1 cellular context compared by ENCODE assay signal in genomic region chr7:27172823-27173411, GRCh38.
A peak's percentile ranks its signal among the peaks of the same experiment; 100 is the strongest.
TF ChIP-seq lines count a peak whose summit lies in the region.

No MANE protein-coding gene starts in this region.

TF ChIP-seq in HEK293, 187 proteins besides CTCF, POLR2A, EP300 and RAD21 (continued from another document and continues in another):
- TF ChIP-seq, protein P1, sequence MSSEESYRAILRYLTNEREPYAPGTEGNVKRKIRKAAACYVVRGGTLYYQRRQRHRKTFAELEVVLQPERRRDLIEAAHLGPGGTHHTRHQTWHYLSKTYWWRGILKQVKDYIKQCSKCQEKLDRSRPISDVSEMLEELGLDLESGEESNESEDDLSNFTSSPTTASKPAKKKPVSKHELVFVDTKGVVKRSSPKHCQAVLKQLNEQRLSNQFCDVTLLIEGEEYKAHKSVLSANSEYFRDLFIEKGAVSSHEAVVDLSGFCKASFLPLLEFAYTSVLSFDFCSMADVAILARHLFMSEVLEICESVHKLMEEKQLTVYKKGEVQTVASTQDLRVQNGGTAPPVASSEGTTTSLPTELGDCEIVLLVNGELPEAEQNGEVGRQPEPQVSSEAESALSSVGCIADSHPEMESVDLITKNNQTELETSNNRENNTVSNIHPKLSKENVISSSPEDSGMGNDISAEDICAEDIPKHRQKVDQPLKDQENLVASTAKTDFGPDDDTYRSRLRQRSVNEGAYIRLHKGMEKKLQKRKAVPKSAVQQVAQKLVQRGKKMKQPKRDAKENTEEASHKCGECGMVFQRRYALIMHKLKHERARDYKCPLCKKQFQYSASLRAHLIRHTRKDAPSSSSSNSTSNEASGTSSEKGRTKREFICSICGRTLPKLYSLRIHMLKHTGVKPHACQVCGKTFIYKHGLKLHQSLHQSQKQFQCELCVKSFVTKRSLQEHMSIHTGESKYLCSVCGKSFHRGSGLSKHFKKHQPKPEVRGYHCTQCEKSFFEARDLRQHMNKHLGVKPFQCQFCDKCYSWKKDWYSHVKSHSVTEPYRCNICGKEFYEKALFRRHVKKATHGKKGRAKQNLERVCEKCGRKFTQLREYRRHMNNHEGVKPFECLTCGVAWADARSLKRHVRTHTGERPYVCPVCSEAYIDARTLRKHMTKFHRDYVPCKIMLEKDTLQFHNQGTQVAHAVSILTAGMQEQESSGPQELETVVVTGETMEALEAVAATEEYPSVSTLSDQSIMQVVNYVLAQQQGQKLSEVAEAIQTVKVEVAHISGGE (tag by site-specific recombination; conservative IDR thresholded peaks at IDR 0.05; ENCODE audit: low read depth): peak; percentile 30; the same call in 1 of the 2 replicates
- TF ChIP-seq ZNF433 (tag by site-specific recombination; IDR thresholded peaks at IDR 0.05; ENCODE audit: low read depth): no peak
- no peak for TF ChIP-seq ZNF510 (tag by site-specific recombination; IDR thresholded peaks at IDR 0.05; ENCODE audit: insufficient replicate concordance)
- peak; percentile 78; the same call in 1 of the 2 replicates for TF ChIP-seq BCL11A (tag by site-specific recombination; IDR thresholded peaks at IDR 0.05; ENCODE audit: low read depth)
- TF ChIP-seq ZNF16 (tag by site-specific recombination; IDR thresholded peaks at IDR 0.05; ENCODE audit: low read depth): no peak
- TF ChIP-seq RBAK (tag by site-specific recombination; IDR thresholded peaks at IDR 0.05): no peak
- no peak for TF ChIP-seq ZNF214 (tag by site-specific recombination; IDR thresholded peaks at IDR 0.05; ENCODE audit: borderline replicate concordance)
- peak; percentile 78; the same call in 1 of the 2 replicates for TF ChIP-seq GLIS2 (tag by site-specific recombination; IDR thresholded peaks at IDR 0.05)
- peak; percentile 86; the same call in 1 of the 2 replicates for TF ChIP-seq HOXD13 (CRISPR knock-in tag; IDR thresholded peaks at IDR 0.05; ENCODE audit: borderline replicate concordance)
- peak; percentile 50 for TF ChIP-seq ZNF366 (tag by site-specific recombination; conservative IDR thresholded peaks at IDR 0.05)
- 0 out of 2 replicates have a peak, but pooled peaks have one; percentile 40 for TF ChIP-seq KLF8 (tag by site-specific recombination; IDR thresholded peaks at IDR 0.05)
- TF ChIP-seq, protein P2, sequence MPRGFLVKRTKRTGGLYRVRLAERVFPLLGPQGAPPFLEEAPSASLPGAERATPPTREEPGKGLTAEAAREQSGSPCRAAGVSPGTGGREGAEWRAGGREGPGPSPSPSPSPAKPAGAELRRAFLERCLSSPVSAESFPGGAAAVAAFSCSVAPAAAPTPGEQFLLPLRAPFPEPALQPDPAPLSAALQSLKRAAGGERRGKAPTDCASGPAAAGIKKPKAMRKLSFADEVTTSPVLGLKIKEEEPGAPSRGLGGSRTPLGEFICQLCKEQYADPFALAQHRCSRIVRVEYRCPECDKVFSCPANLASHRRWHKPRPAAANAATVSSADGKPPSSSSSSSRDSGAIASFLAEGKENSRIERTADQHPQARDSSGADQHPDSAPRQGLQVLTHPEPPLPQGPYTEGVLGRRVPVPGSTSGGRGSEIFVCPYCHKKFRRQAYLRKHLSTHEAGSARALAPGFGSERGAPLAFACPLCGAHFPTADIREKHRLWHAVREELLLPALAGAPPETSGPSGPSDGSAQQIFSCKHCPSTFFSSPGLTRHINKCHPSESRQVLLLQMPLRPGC (tag by site-specific recombination; IDR thresholded peaks at IDR 0.05): no peak
- TF ChIP-seq MEIS1 (CRISPR knock-in tag; IDR thresholded peaks at IDR 0.05; ENCODE audit: borderline replicate concordance): no peak
- peak; percentile 86; the same call in 1 of the 2 replicates for TF ChIP-seq BCL11B (tag by site-specific recombination; IDR thresholded peaks at IDR 0.05; ENCODE audit: low read depth)
- no peak for TF ChIP-seq ZSCAN16 (tag by site-specific recombination; IDR thresholded peaks at IDR 0.05)
- no peak for TF ChIP-seq ZNF768 (tag by site-specific recombination; IDR thresholded peaks at IDR 0.05)
- TF ChIP-seq ZFP3 (tag by site-specific recombination; IDR thresholded peaks at IDR 0.05; ENCODE audit: low read depth): no peak
- TF ChIP-seq ZNF184 (tag by site-specific recombination; IDR thresholded peaks at IDR 0.05): no peak
- TF ChIP-seq SCRT2 (tag by site-specific recombination; IDR thresholded peaks at IDR 0.05): no peak
- no peak for TF ChIP-seq ZNF776 (tag by site-specific recombination; IDR thresholded peaks at IDR 0.05; ENCODE audit: borderline replicate concordance)
- peak; percentile 67 for TF ChIP-seq SP7 (tag by site-specific recombination; IDR thresholded peaks at IDR 0.05)
- peak; percentile 47; the same call in 1 of the 2 replicates for TF ChIP-seq ZNF362 (tag by site-specific recombination; IDR thresholded peaks at IDR 0.05)
- peak; percentile 53; the same call in 1 of the 2 replicates for TF ChIP-seq KLF10 (tag by site-specific recombination; IDR thresholded peaks at IDR 0.05)
- TF ChIP-seq ZNF2 (tag by site-specific recombination; IDR thresholded peaks at IDR 0.05): no peak
- TF ChIP-seq ZNF660 (tag by site-specific recombination; IDR thresholded peaks at IDR 0.05): no peak
- no peak for TF ChIP-seq ZNF114 (tag by site-specific recombination; IDR thresholded peaks at IDR 0.05)
- TF ChIP-seq, protein P3, sequence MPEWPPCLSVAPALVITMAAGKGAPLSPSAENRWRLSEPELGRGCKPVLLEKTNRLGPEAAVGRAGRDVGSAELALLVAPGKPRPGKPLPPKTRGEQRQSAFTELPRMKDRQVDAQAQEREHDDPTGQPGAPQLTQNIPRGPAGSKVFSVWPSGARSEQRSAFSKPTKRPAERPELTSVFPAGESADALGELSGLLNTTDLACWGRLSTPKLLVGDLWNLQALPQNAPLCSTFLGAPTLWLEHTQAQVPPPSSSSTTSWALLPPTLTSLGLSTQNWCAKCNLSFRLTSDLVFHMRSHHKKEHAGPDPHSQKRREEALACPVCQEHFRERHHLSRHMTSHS (tag by site-specific recombination; IDR thresholded peaks at IDR 0.05): no peak
- no peak for TF ChIP-seq ZNF24 (tag by site-specific recombination; IDR thresholded peaks at IDR 0.05)
- TF ChIP-seq YY1 (tag by site-specific recombination; IDR thresholded peaks at IDR 0.05): no peak; the same call in 1 of the 2 replicates
- TF ChIP-seq ZNF48 (tag by site-specific recombination; IDR thresholded peaks at IDR 0.05): no peak
- TF ChIP-seq BCL6B (tag by site-specific recombination; IDR thresholded peaks at IDR 0.05): no peak
- peak; percentile 54 for TF ChIP-seq OSR2 (tag by site-specific recombination; IDR thresholded peaks at IDR 0.05)
- peak; percentile 9; the same call in 1 of the 2 replicates for TF ChIP-seq ZNF121 (tag by site-specific recombination; IDR thresholded peaks at IDR 0.05)
- no peak for TF ChIP-seq HOXA7 (CRISPR knock-in tag; IDR thresholded peaks at IDR 0.05; ENCODE audit: borderline replicate concordance)
- no peak for TF ChIP-seq ZNF350 (tag by site-specific recombination; IDR thresholded peaks at IDR 0.05)
- TF ChIP-seq ZNF501 (tag by site-specific recombination; IDR thresholded peaks at IDR 0.05): peak; percentile 50; the same call in 1 of the 2 replicates
- TF ChIP-seq ZNF529 (tag by site-specific recombination; IDR thresholded peaks at IDR 0.05; ENCODE audit: insufficient replicate concordance): no peak
- TF ChIP-seq ZNF624 (tag by site-specific recombination; IDR thresholded peaks at IDR 0.05): no peak
- TF ChIP-seq ZNF530 (tag by site-specific recombination; IDR thresholded peaks at IDR 0.05; ENCODE audit: low read depth): no peak
- no peak for TF ChIP-seq ZNF707 (tag by site-specific recombination; IDR thresholded peaks at IDR 0.05)
- peak; percentile 72 for TF ChIP-seq ZBTB8A (tag by site-specific recombination; IDR thresholded peaks at IDR 0.05)
- TF ChIP-seq ELK4 (IDR thresholded peaks at IDR 0.05; ENCODE audit: borderline replicate concordance, low read depth, low read length): no peak
- peak; percentile 88 for TF ChIP-seq ZXDB (tag by site-specific recombination; IDR thresholded peaks at IDR 0.05)
- no peak for TF ChIP-seq ZNF837 (tag by site-specific recombination; IDR thresholded peaks at IDR 0.05)
- TF ChIP-seq ZNF155 (tag by site-specific recombination; IDR thresholded peaks at IDR 0.05): no peak
- TF ChIP-seq TRIM28 (IDR thresholded peaks at IDR 0.05; ENCODE audit: borderline replicate concordance, low read length): no peak
- TF ChIP-seq ZNF266 (tag by site-specific recombination; IDR thresholded peaks at IDR 0.05; ENCODE audit: low read depth): no peak
- peak; percentile 92 for TF ChIP-seq FEZF1 (tag by site-specific recombination; IDR thresholded peaks at IDR 0.05)
- TF ChIP-seq PBX3 (CRISPR knock-in tag; IDR thresholded peaks at IDR 0.05): peak; percentile 47; the same call in 1 of the 2 replicates
- peak; percentile 50; the same call in 1 of the 2 replicates for TF ChIP-seq TSHZ1 (tag by site-specific recombination; IDR thresholded peaks at IDR 0.05; ENCODE audit: borderline replicate concordance)
- 0 out of 2 replicates have a peak, but pooled peaks have one; percentile 54 for TF ChIP-seq KLF16 (tag by site-specific recombination; IDR thresholded peaks at IDR 0.05)
- no peak for TF ChIP-seq ZNF23 (tag by site-specific recombination; IDR thresholded peaks at IDR 0.05; ENCODE audit: borderline replicate concordance)
- peak; percentile 84 for TF ChIP-seq ZIC2 (tag by site-specific recombination; IDR thresholded peaks at IDR 0.05)
- TF ChIP-seq ZFP41 (tag by site-specific recombination; IDR thresholded peaks at IDR 0.05; ENCODE audit: borderline replicate concordance): no peak
